8 cellular contexts compared by ENCODE assay signal in genomic region chr10:97542169-97543024, GRCh38. TPM values are rescaled to one million over a fixed set of nuclear protein-coding genes. Genes with fewer than 3 reads are reported as not detected.
DNase-seq lines count a peak whose midpoint lies in the region; ATAC-seq and TF ChIP-seq lines count a peak whose summit lies in the region.

No MANE protein-coding gene starts in this region.

- peak overlapping the region; percentile 16; the same call in 1 of the 2 replicates for H3K4me3 ChIP-seq in PC-3 (ENCODE audit: low read length)
- H3K4me3 ChIP-seq in iPS-20b (ENCODE audit: low read length): no peak overlapping the region
- H3K4me3 ChIP-seq in skeletal muscle tissue (ENCODE audit: low read length in 3 of 3): no peak overlapping the region

- BruUV-seq in PC-3 (replicated peaks; lab: Mats Ljungman, UMichigan): TSS peak; percentile 41

- H2AFZ ChIP-seq in PC-3 (ENCODE audit: low read length): peak overlapping the region; percentile 72

- H3K9me2 ChIP-seq in PC-3 (replicated peaks; ENCODE audit: low read length): no peaks in the 10 kb centered on the region

- POLR2A ChIA-PET in PC-3 (lab: Charles Lee; ENCODE audit: unreplicated experiment): no interaction called here

- no peaks in the 10 kb centered on the region for H3K9me3 ChIP-seq in PC-3 (ENCODE audit: low read length)
- H3K9me3 ChIP-seq in iPS-20b (ENCODE audit: insufficient read depth, low read depth, low read length): no peaks in the 10 kb centered on the region
- no peaks in the 10 kb centered on the region for H3K9me3 ChIP-seq in skeletal muscle tissue (ENCODE audit: control insufficient read depth in 3 of 3, low read length in 3 of 3)

- ATAC-seq in PC-3: peak; percentile 67
- ATAC-seq in HG03469 (IDR thresholded peaks at IDR 0.05; ENCODE audit: unreplicated experiment): no peak

- H3K27ac ChIP-seq in PC-3 (ENCODE audit: low read length): peak overlapping the region; percentile 99
- peak overlapping the region; percentile 14 for H3K27ac ChIP-seq in iPS-20b (ENCODE audit: low read length)
- H3K27ac ChIP-seq in skeletal muscle tissue (ENCODE audit: low read depth, low read length): peak overlapping the region; percentile 89

- peak; percentile 92 for DNase-seq in EL
- DNase-seq in PC-3: peak; percentile 95
- peak; percentile 96 for DNase-seq in astrocyte of the hippocampus (ENCODE audit: low read depth, low spot score)
- DNase-seq in NCI-H1930 (lab: John Stamatoyannopoulos, UW): no peak
- DNase-seq in DMS79 (lab: John Stamatoyannopoulos, UW): no peak

- intact Hi-C loops in PC-3 (cut with micrococcal nuclease): loop anchor here (2.0 to 5.0 kb wide), 2 partner anchors 44 to 60 kb away; partner anchors contain the start of genes MMS19 and UBTD1

- H3F3A ChIP-seq in PC-3 (ENCODE audit: low read length, unreplicated experiment): no peaks in the 10 kb centered on the region

- CTCF ChIA-PET in PC-3 (lab: Charles Lee): no interaction called here

- H3K4me1 ChIP-seq in PC-3 (ENCODE audit: insufficient read depth, low read length): peaks cover 41% of the 10 kb centered on the region
- peaks cover 8% of the 10 kb centered on the region for H3K4me1 ChIP-seq in iPS-20b (ENCODE audit: insufficient read depth, low read length)
- peaks cover 41 to 64% (median 50%) of the 10 kb centered on the region in 3 donors for H3K4me1 ChIP-seq in skeletal muscle tissue (ENCODE audit: control insufficient read depth in 3 of 3, insufficient read depth in 3 of 3, low read length in 3 of 3)

- TF ChIP-seq CTCF in PC-3 (conservative IDR thresholded peaks at IDR 0.05; ENCODE audit: low read depth, low read length): no peak

- H3K9ac ChIP-seq in PC-3 (ENCODE audit: low read length): peak overlapping the region; percentile 87
- H3K9ac ChIP-seq in iPS-20b (ENCODE audit: low read depth, low read length): no peak overlapping the region; the same call in 1 of the 2 replicates
- H3K9ac ChIP-seq in skeletal muscle tissue (ENCODE audit: low read depth in 1 of 3, low read length in 3 of 3): peak overlapping the region; percentile 9 to 66 (median 35)

- peaks cover 15% of the 10 kb centered on the region; the same call in 1 of the 2 replicates for H3K79me2 ChIP-seq in PC-3 (ENCODE audit: low read length)

- H3K4me2 ChIP-seq in PC-3 (ENCODE audit: low read length): peak overlapping the region; percentile 71

- no peaks in the 10 kb centered on the region for H3K36me3 ChIP-seq in PC-3 (ENCODE audit: low read depth, low read length)
- no peaks in the 10 kb centered on the region for H3K36me3 ChIP-seq in iPS-20b (ENCODE audit: insufficient read depth, low read depth, low read length)
- H3K36me3 ChIP-seq in skeletal muscle tissue (ENCODE audit: control insufficient read depth in 3 of 3, insufficient read depth in 3 of 3, low read length in 3 of 3): no peaks in the 10 kb centered on the region

- no peaks in the 10 kb centered on the region for H4K20me1 ChIP-seq in PC-3 (ENCODE audit: low read length)

- no peaks in the 10 kb centered on the region for H3K27me3 ChIP-seq in PC-3 (ENCODE audit: low read length)
- no peaks in the 10 kb centered on the region for H3K27me3 ChIP-seq in iPS-20b (ENCODE audit: insufficient read depth, low read length)
- no peaks in the 10 kb centered on the region for H3K27me3 ChIP-seq in skeletal muscle tissue (ENCODE audit: control insufficient read depth in 3 of 3, insufficient read depth in 3 of 3, low read length in 3 of 3)

RNA-seq across cellular contexts. Expression of gene ANKRD2, which starts 30.2 kb away (rescaled TPM):
- total RNA-seq in PC-3 (2014; rRNA removed) (1.7 and 1.8 TPM in 2 replicates), skeletal muscle tissue (8.9 TPM)

RNA-seq across cellular contexts. Expression of gene HOGA1, which starts 41.8 kb away (rescaled TPM):
- total RNA-seq in PC-3 (2014; rRNA removed) (0.15 TPM in 1 of 2 replicates, not detected in the other), skeletal muscle tissue (1.6 TPM)

RNA-seq across cellular contexts. Expression of gene UBTD1, which starts 43.7 kb away (rescaled TPM):
- total RNA-seq in PC-3 (2014; rRNA removed): 18.5 and 32.3 TPM in 2 replicates
- total RNA-seq in skeletal muscle tissue: 8.4 TPM

RNA-seq across cellular contexts. Expression of gene MMS19, which starts 44.2 kb away (rescaled TPM):
- total RNA-seq in PC-3 (2014; rRNA removed): 65.5 and 78.2 TPM in 2 replicates
- 47.0 TPM for total RNA-seq in skeletal muscle tissue

RNA-seq across cellular contexts. Expression of gene C10orf62, which starts 47.1 kb away (rescaled TPM):
- total RNA-seq in PC-3 (2014; rRNA removed) (not detected in 2 replicates), skeletal muscle tissue (under 0.01 TPM)

Comparison
In these comparisons a context has a peak if more than half of its experiments do, and no peak if none do; other contexts are left out.
1. DNase-seq: peak in EL (single experiment), PC-3 (single experiment) and astrocyte of the hippocampus (single experiment); none in NCI-H1930 (0 of 2) and DMS79 (single experiment).
2. H3K27ac ChIP-seq: peak in every context shown above with its lines; median percentile 99 in PC-3; 89 in skeletal muscle tissue; 14 in iPS-20b.